8 cellular contexts compared by ENCODE assay signal in genomic region chr16:30354423-30355143, GRCh38. TPM values are rescaled to one million over a fixed set of nuclear protein-coding genes. Genes with fewer than 3 reads are reported as not detected.
DNase-seq lines count a peak whose midpoint lies in the region; ATAC-seq and TF ChIP-seq lines count a peak whose summit lies in the region.

No MANE protein-coding gene starts in this region.

- H3K9me3 Mint-ChIP-seq in HFFc6: no peaks in the 10 kb centered on the region
- no peaks in the 10 kb centered on the region for H3K9me3 Mint-ChIP-seq in WTC11

- H3K79me2 ChIP-seq in DOHH2 (ENCODE audit: control insufficient read depth, low read length): peaks cover 69% of the 10 kb centered on the region

- TF ChIP-seq CTCF in DOHH2 (IDR thresholded peaks at IDR 0.05; ENCODE audit: low read depth, low read length, poor library complexity, severe bottlenecking) (no peak), HFFc6 (IDR thresholded peaks at IDR 0.05) (no peak), WTC11 (IDR thresholded peaks at IDR 0.05) (no peak), cardiac muscle cell (IDR thresholded peaks at IDR 0.05; ENCODE audit: low read depth, low read length) (no peak)

- H3K27ac Mint-ChIP-seq in HFFc6 (peak overlapping the region; percentile 97), WTC11 (peak overlapping the region; percentile 98)

- POLR2A ChIA-PET in WTC11 (lab: Charles Lee): interaction anchor here (0.6 to 1.8 kb wide), 6 partner anchors 10 to 231 kb away, joined by 3 to 8 read pairs (median 4); partner anchors contain the start of genes TBC1D10B, ZNF48 and ZNF785

- H3K27me3 ChIP-seq in DOHH2 (ENCODE audit: control insufficient read depth, low read length) (no peaks in the 10 kb centered on the region), cardiac muscle cell (no peaks in the 10 kb centered on the region)

- H3K36me3 Mint-ChIP-seq in HFFc6 (ENCODE audit: low read depth): peaks cover 34% of the 10 kb centered on the region
- peaks cover 35% of the 10 kb centered on the region for H3K36me3 Mint-ChIP-seq in WTC11

- H3K4me1 ChIP-seq in DOHH2 (ENCODE audit: control insufficient read depth, low read length): peaks cover 70% of the 10 kb centered on the region
- H3K4me1 ChIP-seq in cardiac muscle cell (ENCODE audit: low read depth): peaks cover 8% of the 10 kb centered on the region

- peak overlapping the region; percentile 86 for H3K4me2 ChIP-seq in DOHH2 (ENCODE audit: low read length)

- H3K27me3 Mint-ChIP-seq in HFFc6 (ENCODE audit: insufficient read depth) (peaks cover 7% of the 10 kb centered on the region), WTC11 (ENCODE audit: low read depth) (no peaks in the 10 kb centered on the region; the same call in 1 of the 2 replicates)

- no peaks in the 10 kb centered on the region for H3K9me2 ChIP-seq in DOHH2 (replicated peaks; ENCODE audit: control insufficient read depth, low read length)

- H3F3A ChIP-seq in DOHH2 (ENCODE audit: control insufficient read depth, insufficient read depth): peaks cover 24% of the 10 kb centered on the region

- DNase-seq in HFFc6: no peak
- DNase-seq in WTC11 (ENCODE audit: low spot score): peak; percentile 53
- DNase-seq in cardiac muscle cell (ENCODE audit: low read depth in 1 of 2, low spot score in 1 of 2): peak in 1 of 2 donors; percentile 57
- DNase-seq in retina: peak; percentile 9
- no peak for DNase-seq in NK-92 treated with Interleukin-12 subunit alpha and Interleukin-12 subunit beta, amount 100 ng/mL, for 24 hours (lab: John Stamatoyannopoulos, UW)

- peak overlapping the region; percentile 86 for H3K4me3 ChIP-seq in DOHH2 (ENCODE audit: low read length)
- peak overlapping the region; percentile 65 for H3K4me3 ChIP-seq in cardiac muscle cell

- H3K9me3 ChIP-seq in DOHH2 (ENCODE audit: control insufficient read depth, insufficient read depth, low read length): no peaks in the 10 kb centered on the region
- no peaks in the 10 kb centered on the region for H3K9me3 ChIP-seq in cardiac muscle cell (ENCODE audit: low read depth)

- H3K4me3 Mint-ChIP-seq in HFFc6 (peak overlapping the region; percentile 99), WTC11 (peak overlapping the region; percentile 93)

- H3K27ac ChIP-seq in DOHH2 (ENCODE audit: low read depth, low read length): peak overlapping the region; percentile 64
- H3K27ac ChIP-seq in cardiac muscle cell: peak overlapping the region; percentile 88

- ATAC-seq in WTC11 (peak; percentile 43), HG02763 (IDR thresholded peaks at IDR 0.05; ENCODE audit: unreplicated experiment) (no peak), HG02981 (IDR thresholded peaks at IDR 0.05; ENCODE audit: unreplicated experiment) (no peak)

- H3K4me1 Mint-ChIP-seq in HFFc6 (ENCODE audit: low read depth) (peaks cover 51% of the 10 kb centered on the region), WTC11 (peaks cover 21% of the 10 kb centered on the region)

- H3K36me3 ChIP-seq in DOHH2 (ENCODE audit: control insufficient read depth, low read length) (peaks cover 85% of the 10 kb centered on the region), cardiac muscle cell (peaks cover 25% of the 10 kb centered on the region)

- H4K20me1 ChIP-seq in DOHH2 (ENCODE audit: control insufficient read depth, insufficient read depth, low read depth, low read length): no peaks in the 10 kb centered on the region

- CTCF ChIA-PET in WTC11 (lab: Charles Lee): interaction anchor here (0.9 to 5.0 kb wide), 14 partner anchors 8 to 340 kb away, joined by 3 to 28 read pairs (median 4); partner anchors contain the start of genes DCTPP1, TBC1D10B, TBX6 and ZNF48

TF ChIP-seq in WTC11, 78 proteins besides CTCF, POLR2A, EP300 and RAD21 (continues in another document):
- no peak for TF ChIP-seq NFYB (CRISPR knock-in tag; conservative IDR thresholded peaks at IDR 0.05; ENCODE audit: low read depth)
- no peak for TF ChIP-seq GABPB1 (CRISPR knock-in tag; IDR thresholded peaks at IDR 0.05)
- peak; percentile 19; the same call in 1 of the 2 replicates for TF ChIP-seq FOXP1 (CRISPR knock-in tag; IDR thresholded peaks at IDR 0.05; ENCODE audit: borderline replicate concordance)
- TF ChIP-seq, protein P1, sequence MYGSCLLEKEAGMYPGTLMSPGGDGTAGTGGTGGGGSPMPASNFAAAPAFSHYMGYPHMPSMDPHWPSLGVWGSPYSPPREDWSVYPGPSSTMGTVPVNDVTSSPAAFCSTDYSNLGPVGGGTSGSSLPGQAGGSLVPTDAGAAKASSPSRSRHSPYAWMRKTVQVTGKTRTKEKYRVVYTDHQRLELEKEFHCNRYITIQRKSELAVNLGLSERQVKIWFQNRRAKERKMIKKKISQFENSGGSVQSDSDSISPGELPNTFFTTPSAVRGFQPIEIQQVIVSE (CRISPR knock-in tag; IDR thresholded peaks at IDR 0.05; ENCODE audit: borderline replicate concordance): no peak
- TF ChIP-seq, protein P2, sequence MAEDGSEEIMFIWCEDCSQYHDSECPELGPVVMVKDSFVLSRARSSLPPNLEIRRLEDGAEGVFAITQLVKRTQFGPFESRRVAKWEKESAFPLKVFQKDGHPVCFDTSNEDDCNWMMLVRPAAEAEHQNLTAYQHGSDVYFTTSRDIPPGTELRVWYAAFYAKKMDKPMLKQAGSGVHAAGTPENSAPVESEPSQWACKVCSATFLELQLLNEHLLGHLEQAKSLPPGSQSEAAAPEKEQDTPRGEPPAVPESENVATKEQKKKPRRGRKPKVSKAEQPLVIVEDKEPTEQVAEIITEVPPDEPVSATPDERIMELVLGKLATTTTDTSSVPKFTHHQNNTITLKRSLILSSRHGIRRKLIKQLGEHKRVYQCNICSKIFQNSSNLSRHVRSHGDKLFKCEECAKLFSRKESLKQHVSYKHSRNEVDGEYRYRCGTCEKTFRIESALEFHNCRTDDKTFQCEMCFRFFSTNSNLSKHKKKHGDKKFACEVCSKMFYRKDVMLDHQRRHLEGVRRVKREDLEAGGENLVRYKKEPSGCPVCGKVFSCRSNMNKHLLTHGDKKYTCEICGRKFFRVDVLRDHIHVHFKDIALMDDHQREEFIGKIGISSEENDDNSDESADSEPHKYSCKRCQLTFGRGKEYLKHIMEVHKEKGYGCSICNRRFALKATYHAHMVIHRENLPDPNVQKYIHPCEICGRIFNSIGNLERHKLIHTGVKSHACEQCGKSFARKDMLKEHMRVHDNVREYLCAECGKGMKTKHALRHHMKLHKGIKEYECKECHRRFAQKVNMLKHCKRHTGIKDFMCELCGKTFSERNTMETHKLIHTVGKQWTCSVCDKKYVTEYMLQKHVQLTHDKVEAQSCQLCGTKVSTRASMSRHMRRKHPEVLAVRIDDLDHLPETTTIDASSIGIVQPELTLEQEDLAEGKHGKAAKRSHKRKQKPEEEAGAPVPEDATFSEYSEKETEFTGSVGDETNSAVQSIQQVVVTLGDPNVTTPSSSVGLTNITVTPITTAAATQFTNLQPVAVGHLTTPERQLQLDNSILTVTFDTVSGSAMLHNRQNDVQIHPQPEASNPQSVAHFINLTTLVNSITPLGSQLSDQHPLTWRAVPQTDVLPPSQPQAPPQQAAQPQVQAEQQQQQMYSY (CRISPR knock-in tag; IDR thresholded peaks at IDR 0.05): peak; percentile 45; the same call in 1 of the 2 replicates
- TF ChIP-seq, protein P3, sequence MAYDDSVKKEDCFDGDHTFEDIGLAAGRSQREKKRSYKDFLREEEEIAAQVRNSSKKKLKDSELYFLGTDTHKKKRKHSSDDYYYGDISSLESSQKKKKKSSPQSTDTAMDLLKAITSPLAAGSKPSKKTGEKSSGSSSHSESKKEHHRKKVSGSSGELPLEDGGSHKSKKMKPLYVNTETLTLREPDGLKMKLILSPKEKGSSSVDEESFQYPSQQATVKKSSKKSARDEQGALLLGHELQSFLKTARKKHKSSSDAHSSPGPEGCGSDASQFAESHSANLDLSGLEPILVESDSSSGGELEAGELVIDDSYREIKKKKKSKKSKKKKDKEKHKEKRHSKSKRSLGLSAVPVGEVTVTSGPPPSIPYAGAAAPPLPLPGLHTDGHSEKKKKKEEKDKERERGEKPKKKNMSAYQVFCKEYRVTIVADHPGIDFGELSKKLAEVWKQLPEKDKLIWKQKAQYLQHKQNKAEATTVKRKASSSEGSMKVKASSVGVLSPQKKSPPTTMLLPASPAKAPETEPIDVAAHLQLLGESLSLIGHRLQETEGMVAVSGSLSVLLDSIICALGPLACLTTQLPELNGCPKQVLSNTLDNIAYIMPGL (CRISPR knock-in tag; IDR thresholded peaks at IDR 0.05): 0 out of 2 replicates have a peak, but pooled peaks have one; percentile 58
- TF ChIP-seq FOXK1 (CRISPR knock-in tag; IDR thresholded peaks at IDR 0.05): 0 out of 2 replicates have a peak, but pooled peaks have one; percentile 20
- TF ChIP-seq NFE2L1 (CRISPR knock-in tag; IDR thresholded peaks at IDR 0.05): 0 out of 2 replicates have a peak, but pooled peaks have one; percentile 38
- no peak for TF ChIP-seq ZBTB21 (CRISPR knock-in tag; IDR thresholded peaks at IDR 0.05; ENCODE audit: borderline replicate concordance)
- no peak for TF ChIP-seq ATF1 (CRISPR knock-in tag; IDR thresholded peaks at IDR 0.05)
- 0 out of 2 replicates have a peak, but pooled peaks have one; percentile 29 for TF ChIP-seq NFATC4 (CRISPR knock-in tag; IDR thresholded peaks at IDR 0.05)
- no peak for TF ChIP-seq ESRRA (CRISPR knock-in tag; IDR thresholded peaks at IDR 0.05; ENCODE audit: borderline replicate concordance)

RNA-seq across cellular contexts. Expression of gene CD2BP2, which starts 0.5 kb away (rescaled TPM):
- total RNA-seq in HFFc6 (2021; fragmentation: NEBNext Ultra II Directional; extraction: Animal tissue kit (Norgen Biotek cat#: 25700)): 10 to 100 TPM; 76.2 to 91.0 (median 80.4) TPM
- total RNA-seq in WTC11 (2021) (51.0 to 56.6 TPM (median 51.1 TPM) in 3 replicates), cardiac muscle cell (56.7 and 63.1 TPM in 2 replicates)
- polyA plus RNA-seq in cardiac muscle cell: 47.2 TPM in 2 replicates

RNA-seq across cellular contexts. Expression of gene TBC1D10B, which starts 15.7 kb away (rescaled TPM):
- 10 to 100 TPM; 44.6 to 51.6 (median 46.3) TPM for total RNA-seq in HFFc6 (2021; fragmentation: NEBNext Ultra II Directional; extraction: Animal tissue kit (Norgen Biotek cat#: 25700))
- total RNA-seq in WTC11 (2021) (33.4 to 40.5 TPM (median 34.6 TPM) in 3 replicates), cardiac muscle cell (50.7 and 58.4 TPM in 2 replicates)
- polyA plus RNA-seq in cardiac muscle cell: 39.9 and 51.3 TPM in 2 replicates

RNA-seq across cellular contexts. Expression of gene MYL11, which starts 20.0 kb away (rescaled TPM):
- 1 to 10 TPM in 1 of 6 experiments, under 1 TPM in 2, not detected in 3; 0.77 to 1.2 (median 0.82) TPM for total RNA-seq in HFFc6 (2021; fragmentation: NEBNext Ultra II Directional; extraction: Animal tissue kit (Norgen Biotek cat#: 25700))
- total RNA-seq in WTC11 (2021): 0.80 to 1.3 TPM (median 0.85 TPM) in 3 replicates
- 1.5 TPM in 1 of 2 replicates, not detected in the other for total RNA-seq in cardiac muscle cell
- 0.69 and 5.5 TPM in 2 replicates for polyA plus RNA-seq in cardiac muscle cell

RNA-seq across cellular contexts. Expression of gene SEPTIN1, which starts 27.8 kb away (rescaled TPM):
- total RNA-seq in HFFc6 (2021; fragmentation: NEBNext Ultra II Directional; extraction: Animal tissue kit (Norgen Biotek cat#: 25700)): 1 to 10 TPM; 1.5 to 2.8 (median 1.8) TPM
- total RNA-seq in WTC11 (2021): 2.3 to 2.7 TPM (median 2.6 TPM) in 3 replicates
- 0.92 and 0.95 TPM in 2 replicates for total RNA-seq in cardiac muscle cell
- 8.7 and 11.9 TPM in 2 replicates for polyA plus RNA-seq in cardiac muscle cell

RNA-seq across cellular contexts. Expression of gene ZNF48, which starts 40.6 kb away (rescaled TPM):
- total RNA-seq in HFFc6 (2021; fragmentation: NEBNext Ultra II Directional; extraction: Animal tissue kit (Norgen Biotek cat#: 25700)): 1 to 10 TPM; 5.3 to 7.9 (median 6.1) TPM
- total RNA-seq in WTC11 (2021) (31.3 to 39.3 TPM (median 32.1 TPM) in 3 replicates), cardiac muscle cell (29.5 and 32.3 TPM in 2 replicates)
- 12.5 and 20.8 TPM in 2 replicates for polyA plus RNA-seq in cardiac muscle cell

Comparison
In these comparisons a context has a peak if more than half of its experiments do, and no peak if none do; other contexts are left out.
1. DNase-seq: peak in WTC11 (single experiment) and retina (single experiment); none in HFFc6 (single experiment) and NK-92 treated with Interleukin-12 subunit alpha and Interleukin-12 subunit beta, amount 100 ng/mL, for 24 hours (single experiment).